ENCODE assay signal across 8 cellular contexts in genomic region chr4:40325406-40326019, GRCh38. TPM values are rescaled to one million over a fixed set of nuclear protein-coding genes. Genes with fewer than 3 reads are reported as not detected.
DNase-seq lines count a peak whose midpoint lies in the region; ATAC-seq lines count a peak whose summit lies in the region.

No MANE protein-coding gene starts in this region.

- DNase-seq in DMS 273 (lab: John Stamatoyannopoulos, UW; ENCODE audit: unreplicated experiment) (peak; percentile 76), NCI-H748 (lab: John Stamatoyannopoulos, UW; ENCODE audit: unreplicated experiment) (peak; percentile 69), islet precursor cell (no peak)
- DNase-seq in activated CD8-positive, alpha-beta memory T cell treated with anti-CD3 and anti-CD28 coated beads, Interleukin-2, amount 50 U/mL, for 4 hours = peak; percentile 65

- H3K27me3 ChIP-seq in neuron (ENCODE audit: insufficient read depth, low read length) = no peaks in the 10 kb centered on the region

- no peaks in the 10 kb centered on the region for H3K9me3 ChIP-seq in neuron (ENCODE audit: low read length)

- no peaks in the 10 kb centered on the region for H3K36me3 ChIP-seq in neuron (ENCODE audit: insufficient read depth, low read length)

- H3K4me3 ChIP-seq in neuron (ENCODE audit: low read length) = no peak overlapping the region

- ATAC-seq in GM19463 (IDR thresholded peaks at IDR 0.05; ENCODE audit: unreplicated experiment) (peak; percentile 96), HG03520 (IDR thresholded peaks at IDR 0.05; ENCODE audit: unreplicated experiment) (peak; percentile 83), esophagus mucosa (peak; percentile 86)

- H2AFZ ChIP-seq in neuron (ENCODE audit: low read depth, low read length) = peak overlapping the region; percentile 57

- peaks cover 25% of the 10 kb centered on the region for H3K4me1 ChIP-seq in neuron (ENCODE audit: insufficient read depth, low read length)

RNA-seq across cellular contexts. Expression of gene CHRNA9, which starts 9.6 kb away (rescaled TPM):
- not detected for total RNA-seq in esophagus mucosa
